In genomic region chr12:127262658-127263057, GRCh38 we compare ENCODE assay signal across 23 cellular contexts.
"Had no signal": no experiment of that assay in that cellular context is flagged by ENCODE, and none has a peak within 500 bp of the region (broad histone marks: within the 10 kb centered on the region; RNA-seq: fewer than 3 reads in every experiment).

No MANE protein-coding gene starts in this region.

- ATAC-seq: heart left ventricle; left colon; left ventricle myocardium superior; psoas muscle; stimulated activated naive B cell treated with anti-CD40 and anti-IgM and Interleukin-4, amounts not matched to agents 10 μg/mL and 1 μg/mL and 100 μg/mL, for 72 hours; stimulated activated naive CD8-positive, alpha-beta T cell treated with anti-CD3 and anti-CD28 coated beads, Interleukin-15, amount 100 ng/mL, for 72 hours; upper lobe of right lung had no signal

- H3K27me3 ChIP-seq: right lobe of liver, testis, tibial nerve, upper lobe of right lung, vagina had no signal

- H3K4me3 Mint-ChIP-seq: naive B cell; nephron; stimulated activated naive B cell treated with anti-CD40 and anti-IgM and Interleukin-4, amounts not matched to agents 10 μg/mL and 1 μg/mL and 100 μg/mL, for 72 hours; stimulated activated naive CD8-positive, alpha-beta T cell treated with anti-CD3 and anti-CD28 coated beads, Interleukin-15, amount 100 ng/mL, for 72 hours had no signal

- H3K36me3 ChIP-seq: heart left ventricle, right lobe of liver, tibial nerve, upper lobe of right lung, vagina had no signal

- H3K4me1 ChIP-seq: heart left ventricle, psoas muscle, right lobe of liver, testis, tibial nerve, upper lobe of right lung, vagina had no signal

- H3K27ac ChIP-seq: dorsolateral prefrontal cortex, heart left ventricle, psoas muscle, right lobe of liver, skin epidermis, testis, upper lobe of right lung, vagina had no signal

- DNase-seq: cortex of kidney; dorsolateral prefrontal cortex; effector CD8-positive, alpha-beta T cell; foreskin melanocyte; heart left ventricle; hippocampal formation; left colon; left ventricle myocardium superior; mesendoderm; naive B cell; psoas muscle; retina; right lobe of liver; stimulated activated CD4-positive, alpha-beta T cell treated with anti-CD3 and anti-CD28 coated beads, Interleukin-2, amount 100 ng/mL, for 24 hours; stimulated activated CD4-positive, alpha-beta T cell treated with anti-CD3 and anti-CD28 coated beads, Interleukin-4, amount 100 ng/mL, for 4 hours; stimulated activated naive B cell treated with anti-CD40 and anti-IgM and Interleukin-4, amounts not matched to agents 10 μg/mL and 1 μg/mL and 100 μg/mL, for 72 hours; stimulated activated naive CD8-positive, alpha-beta T cell treated with anti-CD3 and anti-CD28 coated beads, Interleukin-15, amount 100 ng/mL, for 72 hours; testis; upper lobe of right lung had no signal

- H3K4me3 ChIP-seq: dorsolateral prefrontal cortex, heart left ventricle, psoas muscle, right lobe of liver, skin epidermis, testis, tibial nerve, upper lobe of right lung, vagina had no signal

- H3K4me1 Mint-ChIP-seq: naive B cell; nephron; stimulated activated naive B cell treated with anti-CD40 and anti-IgM and Interleukin-4, amounts not matched to agents 10 μg/mL and 1 μg/mL and 100 μg/mL, for 72 hours; stimulated activated naive CD8-positive, alpha-beta T cell treated with anti-CD3 and anti-CD28 coated beads, Interleukin-15, amount 100 ng/mL, for 72 hours had no signal

- H3K36me3 Mint-ChIP-seq: naive B cell; stimulated activated naive B cell treated with anti-CD40 and anti-IgM and Interleukin-4, amounts not matched to agents 10 μg/mL and 1 μg/mL and 100 μg/mL, for 72 hours had no signal

- H3K27me3 Mint-ChIP-seq: stimulated activated naive B cell treated with anti-CD40 and anti-IgM and Interleukin-4, amounts not matched to agents 10 μg/mL and 1 μg/mL and 100 μg/mL, for 72 hours had no signal

- H3K27ac Mint-ChIP-seq: naive B cell; nephron; stimulated activated naive B cell treated with anti-CD40 and anti-IgM and Interleukin-4, amounts not matched to agents 10 μg/mL and 1 μg/mL and 100 μg/mL, for 72 hours; stimulated activated naive CD8-positive, alpha-beta T cell treated with anti-CD3 and anti-CD28 coated beads, Interleukin-15, amount 100 ng/mL, for 72 hours had no signal

- H3K9me3 ChIP-seq: heart left ventricle, psoas muscle, right lobe of liver, testis, upper lobe of right lung, vagina had no signal
